Comparison of ENCODE assay signal across 8 cellular contexts in the genomic region with DNA sequence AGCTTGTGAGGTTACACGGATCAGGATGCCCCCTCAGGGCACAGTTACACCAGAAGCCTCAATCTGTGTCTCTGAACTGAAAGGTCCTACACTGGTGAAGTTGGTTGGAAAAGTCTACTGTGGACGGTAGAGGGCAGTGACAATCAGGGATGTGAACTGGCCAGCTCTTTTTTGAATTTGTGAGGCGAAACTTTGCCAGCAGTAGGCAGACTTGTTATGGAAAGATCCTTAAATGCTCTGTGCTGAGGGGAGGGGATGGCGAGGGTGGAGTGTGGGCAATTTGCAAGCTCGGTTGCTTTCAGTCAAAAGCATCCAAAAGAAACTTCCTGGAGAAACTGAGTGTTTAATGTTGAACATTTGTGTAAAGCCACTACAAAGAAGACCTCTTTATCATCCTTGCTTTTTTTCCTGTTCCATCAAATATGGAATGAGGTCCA.
DNase-seq lines count a peak whose midpoint lies in the region; ATAC-seq and TF ChIP-seq lines count a peak whose summit lies in the region.

No MANE protein-coding gene starts in this region.

- H3K27me3 ChIP-seq in Panc1 (ENCODE audit: control insufficient read depth, insufficient read depth, low read length) (no peaks in the 10 kb centered on the region), kidney epithelial cell (ENCODE audit: control insufficient read depth, insufficient read depth, low read length) (no peaks in the 10 kb centered on the region)

- no peak overlapping the region for H3K4me3 Mint-ChIP-seq in chondrocyte (ENCODE audit: unreplicated experiment)

- peak; percentile 77 for DNase-seq in DMS53 (lab: John Stamatoyannopoulos, UW)
- peak; percentile 57 for DNase-seq in HS-27A (ENCODE audit: low read depth)
- DNase-seq in Panc1 (ENCODE audit: low read depth, low spot score): peak; percentile 47
- DNase-seq in chondrocyte (ENCODE audit: low spot score): no peak
- DNase-seq in kidney epithelial cell (ENCODE audit: low read depth): peak; percentile 26
- DNase-seq in superior temporal gyrus (ENCODE audit: extremely low spot score): peak; percentile 88

- no peak overlapping the region for H3K27ac ChIP-seq in Panc1 (ENCODE audit: low read length)

- peak overlapping the region; percentile 33 for H3K27ac Mint-ChIP-seq in chondrocyte (ENCODE audit: unreplicated experiment)

- H3K36me3 Mint-ChIP-seq in chondrocyte (ENCODE audit: low read depth): peaks cover 29% of the 10 kb centered on the region

- no peak overlapping the region for H3K4me3 ChIP-seq in Panc1 (ENCODE audit: low read depth in 2 of 2, low read length in 2 of 2)
- no peak overlapping the region for H3K4me3 ChIP-seq in kidney epithelial cell (ENCODE audit: low read depth, low read length)

- BruUV-seq in Panc1 (replicated peaks; lab: Mats Ljungman, UMichigan): no TSS peak

- intact Hi-C loops in Panc1 (cut with micrococcal nuclease; ENCODE audit: unreplicated experiment): loop anchor here (1.0 to 10.0 kb wide), 3 partner anchors 113 to 405 kb away; no protein-coding TSS in a partner anchor

- ATAC-seq in Panc1: peak; percentile 94
- no peak for ATAC-seq in GM21381 (IDR thresholded peaks at IDR 0.05; ENCODE audit: unreplicated experiment)
- ATAC-seq in GM19463 (IDR thresholded peaks at IDR 0.05; ENCODE audit: unreplicated experiment): no peak

- no peaks in the 10 kb centered on the region for H3K9me3 Mint-ChIP-seq in chondrocyte (ENCODE audit: low read depth)

- in situ Hi-C loops in Panc1 (cut with HindIII; ENCODE audit: low pct_unique_long_range_greater_than_20kb, low sequenced_read_pairs): no loop called here

- POLR2A ChIA-PET in Panc1 (lab: Charles Lee): no interaction called here

- H3K9me3 ChIP-seq in Panc1 (ENCODE audit: control insufficient read depth, insufficient read depth, low read depth, low read length): no peaks in the 10 kb centered on the region

- H3K4me1 Mint-ChIP-seq in chondrocyte (ENCODE audit: low read depth): peaks cover 40% of the 10 kb centered on the region

- CTCF ChIA-PET in Panc1 (lab: Charles Lee): interaction anchor here (0.6 to 3.9 kb wide), 11 partner anchors 17 to 663 kb away, joined by 3 to 65 read pairs (median 6); partner anchors contain the start of genes ABHD17C and CEMIP

- TF ChIP-seq CTCF in Panc1 (IDR thresholded peaks at IDR 0.05) (peak; percentile 89), chondrocyte (IDR thresholded peaks at IDR 0.05) (peak; percentile 94), kidney epithelial cell (IDR thresholded peaks at IDR 0.05; ENCODE audit: insufficient read depth, low read length, poor library complexity, severe bottlenecking) (peak; percentile 87)

- no peaks in the 10 kb centered on the region for H3K4me1 ChIP-seq in Panc1 (ENCODE audit: control insufficient read depth, insufficient read depth, low read length)

- no peaks in the 10 kb centered on the region for H3K27me3 Mint-ChIP-seq in chondrocyte (ENCODE audit: low read depth)

- H3K36me3 ChIP-seq in Panc1 (ENCODE audit: control insufficient read depth, insufficient read depth, low read length) (no peaks in the 10 kb centered on the region), kidney epithelial cell (ENCODE audit: control insufficient read depth, insufficient read depth, low read length) (no peaks in the 10 kb centered on the region)
